Comparison of ENCODE assay signal across 10 cellular contexts in genomic region chr15:66565731-66566130, GRCh38. TPM values are rescaled to one million over a fixed set of nuclear protein-coding genes. Genes with fewer than 3 reads are reported as not detected.
A peak's percentile ranks its signal among the peaks of the same experiment; 100 is the strongest.
DNase-seq lines count a peak whose midpoint lies in the region; ATAC-seq and TF ChIP-seq lines count a peak whose summit lies in the region.
"Had no signal": no experiment of that assay in that cellular context is flagged by ENCODE, and none has a peak within 500 bp of the region (broad histone marks: within the 10 kb centered on the region; RNA-seq: fewer than 3 reads in every experiment).

Gene LCTL (minus strand): TSS chr15:66565998. CDS start chr15:66565365, 633 bp downstream.

- no peak within 1 kb of the TSS for H3K9ac ChIP-seq in GM23248

- CTCF ChIA-PET in HEK293T (lab: Yijun Ruan, JAX): interaction anchor here (0.7 to 2.8 kb wide), 3 partner anchors 14 to 67 kb away, joined by 4 to 11 read pairs (median 4); no protein-coding TSS in a partner anchor

- H3K4me3 ChIP-seq in GM23248: no peak within 1 kb of the TSS
- peak within 1 kb of the TSS; percentile 54 for H3K4me3 ChIP-seq in SJCRH30
- no peak within 1 kb of the TSS for H3K4me3 ChIP-seq in mucosa of descending colon

- intact Hi-C loops in posterior vena cava (cut with DNase I) (no loop called here), mucosa of descending colon (cut with DNase I, micrococcal nuclease) (no loop called here)

- H3K36me3 ChIP-seq in GM23248 (ENCODE audit: low read depth): no peaks in the 10 kb centered on the region
- no peaks in the 10 kb centered on the region for H3K36me3 ChIP-seq in SJCRH30
- H3K36me3 ChIP-seq in mucosa of descending colon (ENCODE audit: low read depth): no peaks in the 10 kb centered on the region

- H3K36me3 Mint-ChIP-seq in activated T-cell treated with anti-CD3 and anti-CD28 coated beads, Interleukin-2, amount 50 U/mL, for 4 hours (ENCODE audit: insufficient read depth): no peaks in the 10 kb centered on the region

- H3K4me1 Mint-ChIP-seq in activated T-cell treated with anti-CD3 and anti-CD28 coated beads, Interleukin-2, amount 50 U/mL, for 4 hours (ENCODE audit: low read depth): peaks cover 5% of the 10 kb centered on the region

- peak within 1 kb of the TSS; percentile 44; the same call in 1 of the 2 replicates for H2AFZ ChIP-seq in GM23248

- H3K27ac ChIP-seq in GM23248: no peak within 1 kb of the TSS
- peak within 1 kb of the TSS; percentile 48 for H3K27ac ChIP-seq in SJCRH30

- no peaks in the 10 kb centered on the region for H3K27me3 Mint-ChIP-seq in activated T-cell treated with anti-CD3 and anti-CD28 coated beads, Interleukin-2, amount 50 U/mL, for 4 hours (ENCODE audit: low read depth)

- H3K4me3 Mint-ChIP-seq in activated T-cell treated with anti-CD3 and anti-CD28 coated beads, Interleukin-2, amount 50 U/mL, for 4 hours: no peak within 1 kb of the TSS

- H3K9me3 ChIP-seq in GM23248 (ENCODE audit: low read depth): no peaks in the 10 kb centered on the region
- H3K9me3 ChIP-seq in SJCRH30 (replicated peaks): no peaks in the 10 kb centered on the region
- H3K9me3 ChIP-seq in mucosa of descending colon: no peaks in the 10 kb centered on the region

- H3K9me3 Mint-ChIP-seq in activated T-cell treated with anti-CD3 and anti-CD28 coated beads, Interleukin-2, amount 50 U/mL, for 4 hours: no peaks in the 10 kb centered on the region

- DNase-seq in GM23248 (peak; percentile 44), SJCRH30 (peak; percentile 86 to 87), foreskin melanocyte (peak; percentile 74), posterior vena cava (ENCODE audit: low spot score) (peak; percentile 28), UCSD-AML1 (lab: John Stamatoyannopoulos, UW; ENCODE audit: unreplicated experiment) (no peak), mucosa of descending colon (no peak), HEK293T (ENCODE audit: extremely low spot score) (no peak)
- DNase-seq in activated T-cell treated with anti-CD3 and anti-CD28 coated beads, Interleukin-2, amount 50 U/mL, for 4 hours: no peak
- DNase-seq: NCI-H1694 treated with DMSO at 0.1 percent for 48 hours had no signal

- no peak for ATAC-seq in activated T-cell treated with anti-CD3 and anti-CD28 coated beads, Interleukin-2, amount 50 U/mL, for 4 hours
- no peak for ATAC-seq in mucosa of descending colon

- H3K27me3 ChIP-seq in GM23248 (replicated peaks; ENCODE audit: insufficient read depth): no peaks in the 10 kb centered on the region
- H3K27me3 ChIP-seq in SJCRH30: no peaks in the 10 kb centered on the region

- H3K79me2 ChIP-seq in GM23248 (ENCODE audit: insufficient read depth): no peaks in the 10 kb centered on the region

- no peaks in the 10 kb centered on the region for H3K9me2 ChIP-seq in GM23248 (ENCODE audit: insufficient read depth)

- TF ChIP-seq CTCF in mucosa of descending colon (IDR thresholded peaks at IDR 0.05): no peak

- no peaks in the 10 kb centered on the region for H4K20me1 ChIP-seq in GM23248 (ENCODE audit: insufficient read depth)

- H3F3A ChIP-seq in GM23248 (ENCODE audit: insufficient read depth): no peaks in the 10 kb centered on the region

- WGBS in GM23248 (ENCODE audit: low coverage in 1 of 2, low lambda C conversion rate in 2 of 2, missing lambda C conversion rate in 2 of 2), 2 experiments: 47 to 54% methylated on average over 7 to 14 of the region's 14 CpGs

- in situ Hi-C loops in GM23248 (cut with MboI): no loop called here

- H3K4me2 ChIP-seq in GM23248 (ENCODE audit: unreplicated experiment): peak within 1 kb of the TSS; percentile 43

- POLR2A ChIA-PET in HEK293T (lab: Yijun Ruan, JAX): interaction anchor here (0.6 to 1.4 kb wide), 2 partner anchors 16 to 60 kb away, joined by 3 to 5 read pairs; partner anchors contain the start of genes RPL4 and ZWILCH

- H3K4me1 ChIP-seq in GM23248 (ENCODE audit: insufficient read depth) (no peaks in the 10 kb centered on the region), SJCRH30 (peaks cover 14% of the 10 kb centered on the region; the same call in 1 of the 2 replicates), mucosa of descending colon (ENCODE audit: low read depth) (no peaks in the 10 kb centered on the region)

TF ChIP-seq in HEK293T, 16 proteins besides CTCF, POLR2A, EP300 and RAD21:
- TF ChIP-seq FOXA1 (IDR thresholded peaks at IDR 0.05): no peak
- TF ChIP-seq BHLHE40 (IDR thresholded peaks at IDR 0.05; ENCODE audit: borderline replicate concordance): no peak
- TF ChIP-seq SUZ12 (IDR thresholded peaks at IDR 0.05): no peak
- no peak for TF ChIP-seq FOXM1 (IDR thresholded peaks at IDR 0.05; ENCODE audit: borderline replicate concordance)
- no peak for TF ChIP-seq SP1 (IDR thresholded peaks at IDR 0.05)
- TF ChIP-seq ZNF384 (IDR thresholded peaks at IDR 0.05): no peak
- no peak for TF ChIP-seq ARNT (IDR thresholded peaks at IDR 0.05)
- no peak for TF ChIP-seq L3MBTL2 (conservative IDR thresholded peaks at IDR 0.05)
- no peak for TF ChIP-seq PKNOX1 (IDR thresholded peaks at IDR 0.05)
- TF ChIP-seq CTBP1 (IDR thresholded peaks at IDR 0.05; ENCODE audit: borderline replicate concordance): no peak

RNA-seq across cellular contexts. Expression of gene LCTL, which starts in this region (rescaled TPM):
- 1.0 TPM in 1 of 2 replicates, not detected in the other for total RNA-seq in GM23248 (2014; rRNA removed; shearing (Covaris generic))
- 0.28 and 0.68 TPM in 2 replicates for polyA plus RNA-seq in GM23248 (2016; fragmentation: Nextera tagmentation; extraction: Ambion mirVana)
- 1.8 and 2.0 TPM in 2 replicates for total RNA-seq in SJCRH30 (2014; rRNA removed; shearing (Covaris generic))
- not detected for total RNA-seq in posterior vena cava
- total RNA-seq in activated T-cell treated with anti-CD3 and anti-CD28 coated beads, Interleukin-2, amount 50 U/mL, for 4 hours: not detected
- not detected for total RNA-seq in mucosa of descending colon
- total RNA-seq: lung microvascular endothelial cell had no signal

Comparison
In these comparisons a context has a peak if more than half of its experiments do, and no peak if none do; other contexts are left out.
1. Peak in DNase-seq in posterior vena cava; RNA of the gene not detected or under 1 TPM.
2. DNase-seq: peak in GM23248 (single experiment), SJCRH30 (2 of 2) and foreskin melanocyte (single experiment); none in UCSD-AML1 (single experiment), activated T-cell treated with anti-CD3 and anti-CD28 coated beads, Interleukin-2, amount 50 U/mL, for 4 hours (single experiment), mucosa of descending colon (0 of 3) and HEK293T (single experiment).